17 cellular contexts compared by ENCODE assay signal in genomic region chr17:55926276-55926995, GRCh38.
A peak's percentile ranks its signal among the peaks of the same experiment; 100 is the strongest.
DNase-seq lines count a peak whose midpoint lies in the region; ATAC-seq and TF ChIP-seq lines count a peak whose summit lies in the region.
"Had no signal": no experiment of that assay in that cellular context is flagged by ENCODE, and none has a peak within 500 bp of the region (broad histone marks: within the 10 kb centered on the region; RNA-seq: fewer than 3 reads in every experiment).

No MANE protein-coding gene starts in this region.

- no CpG with 5 or more reads among the region's 4 CpGs for WGBS in iPS DF 6.9 (ENCODE audit: insufficient coverage, insufficient read length)

- H3K9ac ChIP-seq in DND-41 (ENCODE audit: low read depth, low read length) = peak overlapping the region; percentile 20

- DNase-seq in DND-41 = peak; percentile 50
- DNase-seq in Jurkat, Clone E6-1 (ENCODE audit: low read depth, low spot score) = peak; percentile 83
- DNase-seq in iPS DF 6.9 (ENCODE audit: low read depth, low spot score) = peak; percentile 35
- no peak for DNase-seq in NCI-H526 (lab: John Stamatoyannopoulos, UW)
- no peak for DNase-seq in T1000 (lab: John Stamatoyannopoulos, UW)
- no peak for DNase-seq in amniotic stem cell (lab: John Stamatoyannopoulos, UW)
- DNase-seq: activated gamma-delta T cell treated with Interleukin-2 at 50 U/mL for 16 hours, foreskin fibroblast, hypothalamus, Kasumi-1, NCI-H1417 treated with DMSO at 0.1 percent for 48 hours, NCI-H2227 treated with DMSO at 0.1 percent for 48 hours, WERI-Rb-1 had no signal

- no peaks in the 10 kb centered on the region for H3K27me3 ChIP-seq in DND-41 (ENCODE audit: insufficient read depth, low read length, poor library complexity)
- H3K27me3 ChIP-seq in iPS DF 6.9 (ENCODE audit: control insufficient read depth, insufficient read depth, low read length) = no peaks in the 10 kb centered on the region

- peak overlapping the region; percentile 41; the same call in 1 of the 2 replicates for H2AFZ ChIP-seq in DND-41 (ENCODE audit: low read depth, low read length)

- H3K27ac ChIP-seq in DND-41 (ENCODE audit: low read length) = peak overlapping the region; percentile 81
- no peak overlapping the region for H3K27ac ChIP-seq in iPS DF 6.9 (ENCODE audit: low read length)
- H3K27ac ChIP-seq: WERI-Rb-1 had no signal

- ATAC-seq in DND-41 (ENCODE audit: insufficient read depth, low read depth) (peak; percentile 95), GM18867 (IDR thresholded peaks at IDR 0.05; ENCODE audit: unreplicated experiment) (no peak)
- ATAC-seq: left lobe of liver, Right ventricle myocardium inferior had no signal

- peak overlapping the region; percentile 57 for H3K4me2 ChIP-seq in DND-41 (ENCODE audit: insufficient read depth, low read length)

- peaks cover 22% of the 10 kb centered on the region for H3K4me1 ChIP-seq in DND-41 (ENCODE audit: insufficient read depth, low read length)
- H3K4me1 ChIP-seq in iPS DF 6.9 (ENCODE audit: control insufficient read depth, insufficient read depth, low read length) = no peaks in the 10 kb centered on the region

- H3K79me2 ChIP-seq in DND-41 (ENCODE audit: insufficient read depth, low read length) = no peaks in the 10 kb centered on the region

- peaks cover 3% of the 10 kb centered on the region for H3K9me3 ChIP-seq in DND-41 (ENCODE audit: insufficient read depth, low read length, severe bottlenecking)
- no peaks in the 10 kb centered on the region for H3K9me3 ChIP-seq in iPS DF 6.9 (ENCODE audit: control insufficient read depth, insufficient read depth, low read length)

- no peaks in the 10 kb centered on the region for H3K36me3 ChIP-seq in DND-41 (ENCODE audit: insufficient read depth, low read length)
- no peaks in the 10 kb centered on the region for H3K36me3 ChIP-seq in iPS DF 6.9 (ENCODE audit: control insufficient read depth, insufficient read depth, low read length)
- H3K36me3 ChIP-seq: WERI-Rb-1 had no signal

- no peaks in the 10 kb centered on the region for H4K20me1 ChIP-seq in DND-41 (ENCODE audit: insufficient read depth, low read length)

- TF ChIP-seq CTCF in DND-41 (IDR thresholded peaks at IDR 0.05; ENCODE audit: borderline replicate concordance, extremely low read depth, low read length, poor library complexity, severe bottlenecking) = peak; percentile 27

- H3K4me3 ChIP-seq in DND-41 (ENCODE audit: low read depth in 1 of 2, low read length in 2 of 2) (peak overlapping the region in 1 of 2 experiments; percentile 27; a peak in 2 of 4 replicates), iPS DF 6.9 (ENCODE audit: low read length) (no peak overlapping the region)
- H3K4me3 ChIP-seq in Jurkat, Clone E6-1 (ENCODE audit: low read length) = no peak overlapping the region

TF ChIP-seq in PFSK-1, 5 proteins besides CTCF, POLR2A, EP300 and RAD21:
- no peak for TF ChIP-seq POLR2AphosphoS5 (IDR thresholded peaks at IDR 0.05; ENCODE audit: low read depth, low read length)
- TF ChIP-seq REST (IDR thresholded peaks at IDR 0.05; ENCODE audit: insufficient read depth in 1 of 2, low read depth in 2 of 2, low read length in 2 of 2) = no peak
- 0 out of 2 replicates have a peak, but pooled peaks have one; percentile 16 for TF ChIP-seq SIN3A (IDR thresholded peaks at IDR 0.05; ENCODE audit: borderline replicate concordance, insufficient read depth, low read length)
- no peak for TF ChIP-seq TAF1 (IDR thresholded peaks at IDR 0.05; ENCODE audit: borderline replicate concordance, insufficient read depth, low read length)
- TF ChIP-seq FOXP2 (optimal IDR thresholded peaks at IDR 0.05; ENCODE audit: borderline replicate concordance, extremely low read depth, extremely low read length, insufficient read depth) = no peak

Comparison
In these comparisons a context has a peak if more than half of its experiments do, and no peak if none do; other contexts are left out.
1. DNase-seq: peak in DND-41 (single experiment), Jurkat, Clone E6-1 (single experiment) and iPS DF 6.9 (single experiment); none in NCI-H526 (0 of 2), T1000 (single experiment) and amniotic stem cell (single experiment).